In genomic region chr2:44708646-44709000, GRCh38 we compare ENCODE assay signal across 2 cellular contexts.
TF ChIP-seq lines count a peak whose summit lies in the region.

No MANE protein-coding gene starts in this region.

TF ChIP-seq in GM23338, 12 proteins besides CTCF, POLR2A, EP300 and RAD21 (continued from another document):
- TF ChIP-seq CREB1 (CRISPR knock-in tag; IDR thresholded peaks at IDR 0.05; ENCODE audit: low read depth) (no peak), STAT1 (IDR thresholded peaks at IDR 0.05; ENCODE audit: unreplicated experiment) (no peak), ZNF114 (CRISPR knock-in tag; IDR thresholded peaks at IDR 0.05) (no peak), ZNF462 (CRISPR knock-in tag; IDR thresholded peaks at IDR 0.05) (no peak), NANOG (IDR thresholded peaks at IDR 0.05; ENCODE audit: borderline replicate concordance) (no peak), REST (IDR thresholded peaks at IDR 0.05; ENCODE audit: unreplicated experiment) (no peak), ZNF331 (CRISPR knock-in tag; IDR thresholded peaks at IDR 0.05; ENCODE audit: low read depth) (no peak)
- TF ChIP-seq, protein P1, sequence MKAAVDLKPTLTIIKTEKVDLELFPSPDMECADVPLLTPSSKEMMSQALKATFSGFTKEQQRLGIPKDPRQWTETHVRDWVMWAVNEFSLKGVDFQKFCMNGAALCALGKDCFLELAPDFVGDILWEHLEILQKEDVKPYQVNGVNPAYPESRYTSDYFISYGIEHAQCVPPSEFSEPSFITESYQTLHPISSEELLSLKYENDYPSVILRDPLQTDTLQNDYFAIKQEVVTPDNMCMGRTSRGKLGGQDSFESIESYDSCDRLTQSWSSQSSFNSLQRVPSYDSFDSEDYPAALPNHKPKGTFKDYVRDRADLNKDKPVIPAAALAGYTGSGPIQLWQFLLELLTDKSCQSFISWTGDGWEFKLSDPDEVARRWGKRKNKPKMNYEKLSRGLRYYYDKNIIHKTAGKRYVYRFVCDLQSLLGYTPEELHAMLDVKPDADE (IDR thresholded peaks at IDR 0.05), result no peak

TF ChIP-seq in GM12878, 131 proteins besides CTCF, POLR2A, EP300 and RAD21 (continued from another document):
- TF ChIP-seq IRF4 (IDR thresholded peaks at IDR 0.05; ENCODE audit: low read depth, low read length), result no peak
